ENCODE assay signal across 18 cellular contexts in the genomic region with DNA sequence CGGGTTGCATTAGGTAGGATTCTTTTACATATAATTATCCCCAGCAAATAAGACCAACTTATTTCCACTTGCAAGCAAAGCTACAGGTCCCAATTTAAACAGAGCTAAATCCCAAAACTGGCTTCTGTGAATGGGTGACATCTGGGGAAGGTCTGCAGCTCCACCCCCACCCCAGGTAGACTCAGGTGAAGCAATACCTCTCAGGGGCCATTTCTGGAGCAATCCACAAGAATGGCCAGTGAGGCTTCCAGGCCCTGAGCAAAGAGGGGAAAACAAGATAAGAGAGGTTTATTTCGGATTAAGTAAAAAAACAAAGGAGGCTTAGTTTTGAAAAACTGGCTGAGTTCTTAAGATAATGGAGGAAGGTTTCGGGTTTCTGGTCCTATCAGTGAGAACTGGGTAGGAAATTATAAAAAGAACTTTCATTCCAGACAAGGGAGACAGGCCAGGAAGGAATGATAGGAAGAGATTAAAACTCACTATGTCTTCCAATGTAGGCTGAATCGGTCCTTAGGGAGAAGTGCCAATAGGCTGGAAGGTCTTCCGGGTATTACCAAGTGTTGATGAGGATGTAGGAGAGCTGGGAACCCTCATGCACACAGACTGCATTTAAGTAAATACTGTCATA.
"Had no signal": no experiment of that assay in that cellular context is flagged by ENCODE, and none has a peak within 500 bp of the region (broad histone marks: within the 10 kb centered on the region; RNA-seq: fewer than 3 reads in every experiment).

No MANE protein-coding gene starts in this region.

- FAIRE-seq: endometrium, islet of Langerhans had no signal

- H3K4me3 ChIP-seq: dorsolateral prefrontal cortex, esophagus squamous epithelium, left ventricle myocardium inferior, ovary, stomach, thoracic aorta, uterus had no signal

- H3K27ac ChIP-seq: dorsolateral prefrontal cortex, esophagus squamous epithelium, foreskin keratinocyte, left ventricle myocardium inferior, ovary, stomach, thoracic aorta, uterus had no signal

- DNase-seq: activated CD4-positive, alpha-beta T cell treated with anti-CD3 and anti-CD28 coated beads, Interleukin-2, amount 50 U/mL, for 4 hours; activated CD8-positive, alpha-beta memory T cell treated with anti-CD3 and anti-CD28 coated beads, Interleukin-2, amount 10 ng/mL, durations not matched to agents 7 days and 5 days; activated effector memory CD4-positive, alpha-beta T cell treated with anti-CD3 and anti-CD28 coated beads, Interleukin-2, amount 50 U/mL, for 16 hours; activated T-cell treated with anti-CD3 and anti-CD28 coated beads, Interleukin-2, amount 50 U/mL, for 24 hours; dorsolateral prefrontal cortex; esophagus squamous epithelium; foreskin keratinocyte; head of caudate nucleus; left ventricle myocardium inferior; mesenchymal stem cell; ovary; stomach; T-helper 17 cell; uterus had no signal

- H3K36me3 ChIP-seq: left ventricle myocardium inferior, ovary, stomach, thoracic aorta, uterus had no signal

- H3K27me3 ChIP-seq: dorsolateral prefrontal cortex, esophagus squamous epithelium, foreskin keratinocyte, ovary, stomach, uterus had no signal

- H3K9me3 ChIP-seq: esophagus squamous epithelium, ovary, stomach, thoracic aorta, uterus had no signal

- ATAC-seq: activated CD8-positive, alpha-beta memory T cell treated with anti-CD3 and anti-CD28 coated beads, Interleukin-2, amount 10 ng/mL, durations not matched to agents 7 days and 5 days; activated naive CD4-positive, alpha-beta T cell treated with anti-CD3 and anti-CD28 coated beads, Interleukin-2, amount 50 U/mL, for 72 hours; foreskin keratinocyte; T-helper 17 cell had no signal
